Comparison of ENCODE assay signal across 11 cellular contexts in the genomic region with DNA sequence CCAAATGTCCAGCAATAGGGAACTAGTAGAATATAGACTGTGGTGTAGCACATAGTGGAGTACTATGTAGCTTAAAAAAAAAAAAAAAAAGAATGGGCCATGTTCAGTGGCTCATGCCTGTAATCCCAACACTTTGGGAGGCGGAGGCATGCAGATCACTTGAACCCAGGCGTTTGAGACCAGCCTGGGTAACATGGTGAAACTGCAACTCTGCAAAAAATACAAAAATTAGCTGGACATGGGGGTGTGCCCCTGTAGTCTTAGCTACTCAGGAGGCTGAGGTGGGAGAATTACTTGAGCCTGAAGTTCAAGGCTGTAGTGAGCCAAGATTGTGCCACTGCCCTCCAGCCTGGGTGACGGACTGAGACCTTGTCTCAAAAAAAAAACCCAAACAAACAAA.
"Had no signal": no experiment of that assay in that cellular context is flagged by ENCODE, and none has a peak within 500 bp of the region (broad histone marks: within the 10 kb centered on the region; RNA-seq: fewer than 3 reads in every experiment).

No MANE protein-coding gene starts in this region.

- H3K4me3 Mint-ChIP-seq: GM23338, H9, HFFc6 had no signal

- H3K4me2 ChIP-seq: GM23338 had no signal

- H3K27ac Mint-ChIP-seq: GM23338, H9, HFFc6 had no signal

- H3K9me3 Mint-ChIP-seq: HFFc6 had no signal

- H2AFZ ChIP-seq: GM23248, GM23338 had no signal

- ATAC-seq: GM23338, HCT116 had no signal

- H3K4me3 ChIP-seq: GM23248, GM23338, HAP-1 had no signal

- H3K4me1 ChIP-seq: HAP-1 had no signal

- H3K36me3 ChIP-seq: HAP-1 had no signal

- DNase-seq: GM23248, GOT3, H7, H9, HCEC 1CT, HFFc6 had no signal

- H3K9ac ChIP-seq: GM23248 had no signal

- H3K27ac ChIP-seq: GM23248 had no signal

- FAIRE-seq: H1, H54 had no signal
